Comparison of ENCODE assay signal across 14 cellular contexts in genomic region chr2:106561356-106561755, GRCh38.
A peak's percentile ranks its signal among the peaks of the same experiment; 100 is the strongest.
DNase-seq lines count a peak whose midpoint lies in the region; TF ChIP-seq lines count a peak whose summit lies in the region.
"Had no signal": no experiment of that assay in that cellular context is flagged by ENCODE, and none has a peak within 500 bp of the region (broad histone marks: within the 10 kb centered on the region; RNA-seq: fewer than 3 reads in every experiment).

No MANE protein-coding gene starts in this region.

- in situ Hi-C loops in HAP-1 (cut with MboI; ENCODE audit: low sequenced_read_pairs), result no loop called here

- DNase-seq in NCI-H1694 treated with DMSO at 0.1 percent for 48 hours (lab: John Stamatoyannopoulos, UW) (peak; percentile 98), HAP-1 (ENCODE audit: low spot score in 2 of 2) (no peak), OCI-M1 (lab: John Stamatoyannopoulos, UW) (no peak)
- no peak for DNase-seq in activated T-cell treated with anti-CD3 and anti-CD28 coated beads, Interleukin-2, amount 50 U/mL, for 1 hour
- DNase-seq: activated B cell treated with CpG ODN at 0.5 μM for 24 hours; activated effector memory CD4-positive, alpha-beta T cell treated with Interleukin-2 at 50 U/mL for 16 hours; DMS79 treated with DMSO at 0.1 percent for 48 hours; MG63; small intestine; T-helper 2 cell had no signal

- no peaks in the 10 kb centered on the region for H3K27me3 ChIP-seq in layer of hippocampus (ENCODE audit: control insufficient read depth, insufficient read depth, low read length)
- H3K27me3 ChIP-seq in stomach smooth muscle (ENCODE audit: control insufficient read depth in 1 of 2, insufficient read depth in 2 of 2, low read length in 2 of 2), result no peaks in the 10 kb centered on the region
- no peaks in the 10 kb centered on the region for H3K27me3 ChIP-seq in HAP-1 (ENCODE audit: low read depth)
- H3K27me3 ChIP-seq: MG63 had no signal

- H3K9me3 ChIP-seq in stomach smooth muscle (ENCODE audit: control insufficient read depth in 2 of 2, low read length in 2 of 2), result no peaks in the 10 kb centered on the region
- H3K9me3 ChIP-seq in HAP-1, result no peaks in the 10 kb centered on the region
- H3K9me3 ChIP-seq: MG63, thoracic aorta had no signal

- H3K9ac ChIP-seq in stomach smooth muscle (ENCODE audit: low read length in 2 of 2), result peak overlapping the region in 1 of 2 donors; percentile 36

- peaks cover 51% of the 10 kb centered on the region for H3K4me1 ChIP-seq in stomach smooth muscle (ENCODE audit: control insufficient read depth, insufficient read depth, low read length)
- no peaks in the 10 kb centered on the region for H3K4me1 ChIP-seq in HAP-1

- no peak for TF ChIP-seq CTCF in VCaP (conservative IDR thresholded peaks at IDR 0.05)

- H3K27ac ChIP-seq in VCaP (peak overlapping the region; percentile 87), layer of hippocampus (ENCODE audit: low read depth, low read length) (peak overlapping the region; percentile 20), stomach smooth muscle (ENCODE audit: low read length) (peak overlapping the region; percentile 84)
- H3K27ac ChIP-seq: thoracic aorta had no signal

- H3K4me3 ChIP-seq in stomach smooth muscle (ENCODE audit: low read length in 2 of 2) (peak overlapping the region in 1 of 2 donors; percentile 29), HAP-1 (no peak overlapping the region)
- H3K4me3 ChIP-seq: MG63, thoracic aorta had no signal

- H3K36me3 ChIP-seq in stomach smooth muscle (ENCODE audit: control insufficient read depth in 2 of 2, insufficient read depth in 2 of 2, low read length in 2 of 2) (no peaks in the 10 kb centered on the region), HAP-1 (replicated peaks) (no peaks in the 10 kb centered on the region)
- H3K36me3 ChIP-seq: MG63, thoracic aorta had no signal

Comparison
In these comparisons a context has a peak if more than half of its experiments do, and no peak if none do; other contexts are left out.
1. H3K27ac ChIP-seq: peak in every context shown above with its lines; median percentile 87 in VCaP; 84 in stomach smooth muscle; 20 in layer of hippocampus.